9 cellular contexts compared by ENCODE assay signal in the genomic region with DNA sequence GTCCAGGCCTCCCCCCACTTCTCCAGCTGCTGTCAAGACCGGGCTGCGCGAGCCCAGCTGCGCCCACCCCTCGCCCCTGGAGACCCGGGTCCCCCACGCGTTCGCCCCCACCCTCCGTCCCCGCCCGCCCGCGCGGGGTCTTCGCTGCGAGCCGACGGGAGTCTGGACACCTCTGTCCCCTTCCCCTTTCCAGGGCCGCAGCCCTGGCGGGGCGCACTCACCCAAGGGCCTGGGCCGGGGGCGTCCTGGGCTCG. TPM values are rescaled to one million over a fixed set of nuclear protein-coding genes. Genes with fewer than 3 reads are reported as not detected.
DNase-seq lines count a peak whose midpoint lies in the region; ATAC-seq and TF ChIP-seq lines count a peak whose summit lies in the region.
"Had no signal": no experiment of that assay in that cellular context is flagged by ENCODE, and none has a peak within 500 bp of the region (broad histone marks: within the 10 kb centered on the region; RNA-seq: fewer than 3 reads in every experiment).

No MANE protein-coding gene starts in this region.

- in situ Hi-C loops in GM23248 (cut with MboI), result loop anchor here (10.0 kb wide), 1 partner anchor 434 kb away; no protein-coding TSS in a partner anchor

- H3K36me3 Mint-ChIP-seq in glutamatergic neuron (ENCODE audit: unreplicated experiment), result no peaks in the 10 kb centered on the region
- no peaks in the 10 kb centered on the region for H3K36me3 Mint-ChIP-seq in CD4-positive, alpha-beta T cell (ENCODE audit: low read depth)

- peaks cover 10% of the 10 kb centered on the region for H3K27me3 Mint-ChIP-seq in glutamatergic neuron (ENCODE audit: unreplicated experiment)
- peaks cover 40% of the 10 kb centered on the region for H3K27me3 Mint-ChIP-seq in CD4-positive, alpha-beta T cell

- DNase-seq in GM23248, result no peak
- DNase-seq in WERI-Rb-1, result no peak
- DNase-seq in glutamatergic neuron, result peak; percentile 47
- DNase-seq in NCI-H2081 (lab: John Stamatoyannopoulos, UW), result no peak
- DNase-seq in effector CD8-positive, alpha-beta T cell (lab: John Stamatoyannopoulos, UW), result no peak
- no peak for DNase-seq in CD4-positive, alpha-beta T cell
- DNase-seq: SIG-M5 had no signal

- peaks cover 29% of the 10 kb centered on the region for H3K4me1 ChIP-seq in GM23248 (ENCODE audit: insufficient read depth)
- H3K4me1 ChIP-seq in rectal smooth muscle tissue (ENCODE audit: control insufficient read depth, insufficient read depth, low read length), result peaks cover 19% of the 10 kb centered on the region

- H3K9me3 ChIP-seq in GM23248 (ENCODE audit: low read depth), result no peaks in the 10 kb centered on the region
- H3K9me3 ChIP-seq in WERI-Rb-1 (ENCODE audit: severe bottlenecking), result no peaks in the 10 kb centered on the region
- no peaks in the 10 kb centered on the region for H3K9me3 ChIP-seq in CD4-positive, alpha-beta T cell (ENCODE audit: control insufficient read depth, low read length)

- H3K9me3 Mint-ChIP-seq in glutamatergic neuron (ENCODE audit: unreplicated experiment), result peaks cover 10% of the 10 kb centered on the region
- H3K9me3 Mint-ChIP-seq in CD4-positive, alpha-beta T cell, result no peaks in the 10 kb centered on the region

- POLR2A ChIA-PET in CD4-positive, alpha-beta T cell (lab: Charles Lee), result interaction anchor here (1.3 kb wide), 1 partner anchor 17 kb away, joined by 5 read pairs; no protein-coding TSS in a partner anchor

- H3K4me1 Mint-ChIP-seq in glutamatergic neuron (ENCODE audit: low read depth, unreplicated experiment), result peaks cover 17% of the 10 kb centered on the region
- H3K4me1 Mint-ChIP-seq in CD4-positive, alpha-beta T cell (ENCODE audit: low read depth), result no peaks in the 10 kb centered on the region

- H3K27me3 ChIP-seq in GM23248 (replicated peaks; ENCODE audit: insufficient read depth) (peaks cover 14% of the 10 kb centered on the region), WERI-Rb-1 (ENCODE audit: insufficient read depth, low read depth, severe bottlenecking) (no peaks in the 10 kb centered on the region), rectal smooth muscle tissue (ENCODE audit: control insufficient read depth, insufficient read depth, low read length) (peaks cover 33% of the 10 kb centered on the region)
- peaks cover 42% of the 10 kb centered on the region for H3K27me3 ChIP-seq in CD4-positive, alpha-beta T cell (ENCODE audit: control insufficient read depth, insufficient read depth, low read length)

- peak overlapping the region; percentile 15 for H3K4me2 ChIP-seq in GM23248 (ENCODE audit: unreplicated experiment)

- H3K9ac ChIP-seq in GM23248, result peak overlapping the region; percentile 15; the same call in 1 of the 2 replicates
- H3K9ac ChIP-seq in rectal smooth muscle tissue (ENCODE audit: low read length), result no peak overlapping the region

- H3K4me3 Mint-ChIP-seq in glutamatergic neuron (ENCODE audit: unreplicated experiment), result no peak overlapping the region
- no peak overlapping the region for H3K4me3 Mint-ChIP-seq in CD4-positive, alpha-beta T cell

- no peaks in the 10 kb centered on the region for H3K79me2 ChIP-seq in GM23248 (ENCODE audit: insufficient read depth)

- H3K27ac Mint-ChIP-seq in glutamatergic neuron (ENCODE audit: unreplicated experiment), result no peak overlapping the region
- H3K27ac Mint-ChIP-seq in CD4-positive, alpha-beta T cell, result no peak overlapping the region

- peaks cover 19% of the 10 kb centered on the region for H3F3A ChIP-seq in GM23248 (ENCODE audit: insufficient read depth)

- H4K20me1 ChIP-seq in GM23248 (ENCODE audit: insufficient read depth), result no peaks in the 10 kb centered on the region

- CTCF ChIA-PET in CD4-positive, alpha-beta T cell (lab: Charles Lee), result no interaction called here

- peak overlapping the region; percentile 48 for H3K4me3 ChIP-seq in GM23248
- H3K4me3 ChIP-seq in WERI-Rb-1 (ENCODE audit: low read depth, low read length), result peak overlapping the region; percentile 51
- H3K4me3 ChIP-seq in rectal smooth muscle tissue (ENCODE audit: low read length), result peak overlapping the region; percentile 53

- H2AFZ ChIP-seq in GM23248, result no peak overlapping the region

- no peak overlapping the region for H3K27ac ChIP-seq in GM23248
- peak overlapping the region; percentile 51 for H3K27ac ChIP-seq in WERI-Rb-1
- no peak overlapping the region for H3K27ac ChIP-seq in rectal smooth muscle tissue (ENCODE audit: low read depth, low read length)
- no peak overlapping the region for H3K27ac ChIP-seq in CD4-positive, alpha-beta T cell (ENCODE audit: low read depth, low read length)

- H3K36me3 ChIP-seq in GM23248 (ENCODE audit: low read depth) (no peaks in the 10 kb centered on the region), WERI-Rb-1 (peaks cover 5% of the 10 kb centered on the region), rectal smooth muscle tissue (ENCODE audit: control insufficient read depth, insufficient read depth, low read length) (no peaks in the 10 kb centered on the region)

- no peaks in the 10 kb centered on the region for H3K9me2 ChIP-seq in GM23248 (ENCODE audit: insufficient read depth)

- TF ChIP-seq CTCF in WERI-Rb-1 (IDR thresholded peaks at IDR 0.05; ENCODE audit: low read depth, low read length) (no peak), glutamatergic neuron (IDR thresholded peaks at IDR 0.05; ENCODE audit: partially characterized antibody, unreplicated experiment) (no peak)
- no peak for TF ChIP-seq CTCF in CD4-positive, alpha-beta T cell (IDR thresholded peaks at IDR 0.05)

- ATAC-seq in GM21723 (IDR thresholded peaks at IDR 0.05; ENCODE audit: unreplicated experiment), result no peak
- no peak for ATAC-seq in CD4-positive, alpha-beta T cell (ENCODE audit: poor library complexity)

- 2 to 3% methylated on average over 5 to 21 of the region's 25 CpGs for WGBS in GM23248 (ENCODE audit: low coverage in 1 of 2, low lambda C conversion rate in 2 of 2, missing lambda C conversion rate in 2 of 2), 2 experiments

- intact Hi-C loops in CD4-positive, alpha-beta T cell (cut with DNase I, micrococcal nuclease), result no loop called here

RNA-seq across cellular contexts. Expression of gene RAP1GAP, which starts 0.2 kb away (rescaled TPM):
- 0.97 TPM in 1 of 2 replicates, not detected in the other for total RNA-seq in GM23248 (2014; rRNA removed; shearing (Covaris generic))
- 0.41 and 0.67 TPM in 2 replicates for polyA plus RNA-seq in GM23248 (2016; fragmentation: Nextera tagmentation; extraction: Ambion mirVana)
- total RNA-seq in glutamatergic neuron (ENCODE audit: unreplicated experiment), result 4.8 TPM
- under 1 TPM; 0.20 to 0.44 TPM for total RNA-seq in CD4-positive, alpha-beta T cell
